28 cellular contexts compared by ENCODE assay signal in the genomic region with DNA sequence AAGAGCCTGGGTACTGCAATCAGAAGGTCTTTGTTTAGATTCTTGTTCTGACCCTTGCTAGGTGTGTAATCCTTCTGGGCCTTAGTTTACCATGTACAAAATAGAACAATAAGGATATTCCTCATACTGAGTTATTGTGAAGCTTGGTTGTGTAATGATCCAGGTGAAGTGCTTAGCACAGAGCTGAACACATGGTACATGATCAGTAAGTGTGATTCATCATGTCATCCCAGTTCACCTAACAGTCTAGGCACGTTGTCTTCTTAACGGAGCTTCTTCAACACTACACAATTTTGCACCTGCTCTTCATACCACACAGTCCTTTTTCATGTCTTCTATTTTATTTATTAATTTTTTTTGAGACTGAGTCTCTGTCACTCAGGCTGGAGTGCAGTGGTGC.
DNase-seq lines count a peak whose midpoint lies in the region; ATAC-seq, FAIRE-seq and TF ChIP-seq lines count a peak whose summit lies in the region.
"Had no signal": no experiment of that assay in that cellular context is flagged by ENCODE, and none has a peak within 500 bp of the region (broad histone marks: within the 10 kb centered on the region; RNA-seq: fewer than 3 reads in every experiment).

No MANE protein-coding gene starts in this region.

- H4K20me1 ChIP-seq in mammary epithelial cell (ENCODE audit: insufficient read depth, low read length), result no peaks in the 10 kb centered on the region
- no peaks in the 10 kb centered on the region for H4K20me1 ChIP-seq in PC-3 (ENCODE audit: low read length)
- H4K20me1 ChIP-seq: BLaER1 had no signal

- BruUV-seq in mammary epithelial cell (replicated peaks; lab: Mats Ljungman, UMichigan), result no TSS peak
- no TSS peak for BruUV-seq in PC-3 (replicated peaks; lab: Mats Ljungman, UMichigan)

- H3K27ac ChIP-seq in mammary epithelial cell (ENCODE audit: insufficient read depth, low read depth, low read length), result no peak overlapping the region
- no peak overlapping the region for H3K27ac ChIP-seq in epithelial cell of prostate
- no peak overlapping the region for H3K27ac ChIP-seq in foreskin keratinocyte
- H3K27ac ChIP-seq in vagina, result no peak overlapping the region
- no peak overlapping the region for H3K27ac ChIP-seq in PC-3 (ENCODE audit: low read length)
- H3K27ac ChIP-seq in psoas muscle, result no peak overlapping the region
- H3K27ac ChIP-seq: BLaER1 had no signal

- H3K9ac ChIP-seq in mammary epithelial cell (ENCODE audit: insufficient read depth, low read length), result no peak overlapping the region
- no peak overlapping the region for H3K9ac ChIP-seq in PC-3 (ENCODE audit: low read length)
- H3K9ac ChIP-seq: BLaER1 had no signal

- intact Hi-C loops in mammary epithelial cell (cut with micrococcal nuclease) (no loop called here), vagina (cut with DNase I) (no loop called here), PC-3 (cut with micrococcal nuclease) (no loop called here), psoas muscle (cut with DNase I) (no loop called here)

- peak; percentile 68 for FAIRE-seq in bronchial epithelial cell (lab: Jason Lieb, UNC)
- FAIRE-seq: A204.1, GM12878, GM12892, GM18507 had no signal

- dilution Hi-C loops in mammary epithelial cell (cut with HindIII; ENCODE audit: low sequenced_read_pairs), result no loop called here

- no peak overlapping the region for H3K4me3 ChIP-seq in mammary epithelial cell (replicated peaks in 1 of 3; ENCODE audit: insufficient read depth in 1 of 3, low read depth in 2 of 3, low read length in 3 of 3)
- H3K4me3 ChIP-seq in bronchial epithelial cell (ENCODE audit: low read depth, low read length), result no peak overlapping the region
- H3K4me3 ChIP-seq in vagina, result no peak overlapping the region
- no peak overlapping the region for H3K4me3 ChIP-seq in PC-3 (ENCODE audit: low read length)
- no peak overlapping the region for H3K4me3 ChIP-seq in psoas muscle
- H3K4me3 ChIP-seq: BLaER1, GM12878 had no signal

- H2AFZ ChIP-seq in mammary epithelial cell (ENCODE audit: low read depth, low read length) (no peak overlapping the region), PC-3 (ENCODE audit: low read length) (no peak overlapping the region)

- DNase-seq in mammary epithelial cell, result peak; percentile 46
- peak; percentile 65 for DNase-seq in bronchial epithelial cell (ENCODE audit: low read depth)
- peak; percentile 60 for DNase-seq in epithelial cell of prostate (ENCODE audit: low read depth, low spot score)
- DNase-seq in foreskin keratinocyte, result peak; percentile 54 to 79
- DNase-seq in activated CD4-positive, alpha-beta T cell treated with anti-CD3 and anti-CD28 coated beads for 1 hour, result no peak
- DNase-seq in vagina (ENCODE audit: extremely low spot score in 2 of 2), result no peak
- no peak for DNase-seq in PC-3
- no peak for DNase-seq in psoas muscle
- DNase-seq: 8988T; ACHN; BE2C; C1 segment of cervical spinal cord; CD4-positive, alpha-beta memory T cell; CD4-positive, CD25-positive, alpha-beta regulatory T cell; CD8-positive, alpha-beta memory T cell; COR-L47; DMS 273 treated with DMSO at 0.1 percent for 48 hours; DMS153; DMS53; DMS79; DND-41; EL; GDM1 had no signal

- no peak for TF ChIP-seq POLR2A in vagina (IDR thresholded peaks at IDR 0.05)

- H3F3A ChIP-seq in PC-3 (ENCODE audit: low read length, unreplicated experiment), result no peaks in the 10 kb centered on the region

- no peaks in the 10 kb centered on the region for H3K9me2 ChIP-seq in PC-3 (replicated peaks; ENCODE audit: low read length)

- POLR2A ChIA-PET in PC-3 (lab: Charles Lee; ENCODE audit: unreplicated experiment), result no interaction called here

- H3K4me2 ChIP-seq in mammary epithelial cell (ENCODE audit: insufficient read depth, low read depth, low read length) (no peak overlapping the region), PC-3 (ENCODE audit: low read length) (no peak overlapping the region)
- H3K4me2 ChIP-seq: BLaER1 had no signal

- WGBS in mammary epithelial cell (ENCODE audit: low coverage, missing lambda C conversion rate), result 23% methylated on average over 2 of the region's 2 CpGs
- 78 to 83% (median 80%) methylated on average over 2 of the region's 2 CpGs for WGBS in psoas muscle, 3 donors

- in situ Hi-C loops in mammary epithelial cell (cut with MboI; ENCODE audit: low sequenced_read_pairs in 2 of 2), result no loop called here

- ATAC-seq in foreskin keratinocyte, result peak; percentile 77
- ATAC-seq in PC-3, result no peak
- no peak for ATAC-seq in psoas muscle
- ATAC-seq: GM12878 had no signal

- TF ChIP-seq CTCF in mammary epithelial cell (conservative IDR thresholded peaks at IDR 0.05 in 1 of 2, IDR thresholded peaks at IDR 0.05 in 1 of 2; ENCODE audit: extremely low read depth in 1 of 2, insufficient read depth in 1 of 2, low read depth in 1 of 2, low read length in 2 of 2) (no peak), bronchial epithelial cell (IDR thresholded peaks at IDR 0.05; ENCODE audit: insufficient read depth, low read length, severe bottlenecking) (no peak), foreskin keratinocyte (conservative IDR thresholded peaks at IDR 0.05) (no peak), vagina (IDR thresholded peaks at IDR 0.05) (no peak), PC-3 (conservative IDR thresholded peaks at IDR 0.05; ENCODE audit: low read depth, low read length) (no peak), psoas muscle (IDR thresholded peaks at IDR 0.05) (no peak)

- H3K27me3 ChIP-seq in mammary epithelial cell (ENCODE audit: insufficient read depth, low read length), result no peaks in the 10 kb centered on the region
- no peaks in the 10 kb centered on the region for H3K27me3 ChIP-seq in bronchial epithelial cell (ENCODE audit: control insufficient read depth, insufficient read depth, low read length)
- H3K27me3 ChIP-seq in foreskin keratinocyte, result peaks cover 6% of the 10 kb centered on the region
- no peaks in the 10 kb centered on the region for H3K27me3 ChIP-seq in vagina
- no peaks in the 10 kb centered on the region for H3K27me3 ChIP-seq in PC-3 (ENCODE audit: low read length)
- H3K27me3 ChIP-seq in psoas muscle (ENCODE audit: insufficient read depth in 3 of 3, low read length in 2 of 3), result no peaks in the 10 kb centered on the region
- H3K27me3 ChIP-seq: BE2C, BLaER1 had no signal

- no peaks in the 10 kb centered on the region for H3K79me2 ChIP-seq in mammary epithelial cell (ENCODE audit: insufficient read depth, low read length)
- no peaks in the 10 kb centered on the region for H3K79me2 ChIP-seq in PC-3 (ENCODE audit: low read length)

- CTCF ChIA-PET in mammary epithelial cell (lab: Charles Lee; ENCODE audit: low non-redundant PET) (no interaction called here), PC-3 (lab: Charles Lee) (no interaction called here)

- H3K9me3 ChIP-seq in mammary epithelial cell (replicated peaks; ENCODE audit: insufficient read depth, low read length) (no peaks in the 10 kb centered on the region), vagina (no peaks in the 10 kb centered on the region), PC-3 (ENCODE audit: low read length) (0 out of 2 replicates have a peak, but pooled peaks cover 4% of the 10 kb centered on the region), psoas muscle (no peaks in the 10 kb centered on the region)
- H3K9me3 ChIP-seq: BE2C, BLaER1 had no signal

- no peaks in the 10 kb centered on the region for H3K36me3 ChIP-seq in mammary epithelial cell (ENCODE audit: insufficient read depth, low read length)
- H3K36me3 ChIP-seq in bronchial epithelial cell (ENCODE audit: control insufficient read depth, insufficient read depth, low read length), result no peaks in the 10 kb centered on the region
- no peaks in the 10 kb centered on the region for H3K36me3 ChIP-seq in vagina
- no peaks in the 10 kb centered on the region for H3K36me3 ChIP-seq in PC-3 (ENCODE audit: low read depth, low read length)
- H3K36me3 ChIP-seq in psoas muscle (ENCODE audit: insufficient read depth in 1 of 2, low read depth in 1 of 2), result no peaks in the 10 kb centered on the region
- H3K36me3 ChIP-seq: BE2C, BLaER1 had no signal

- H3K4me1 ChIP-seq in mammary epithelial cell (ENCODE audit: insufficient read depth, low read length) (no peaks in the 10 kb centered on the region), foreskin keratinocyte (no peaks in the 10 kb centered on the region), vagina (peaks cover 11% of the 10 kb centered on the region), PC-3 (ENCODE audit: insufficient read depth, low read length) (no peaks in the 10 kb centered on the region), psoas muscle (no peaks in the 10 kb centered on the region)
- H3K4me1 ChIP-seq: BE2C, BLaER1 had no signal

Comparison
In these comparisons a context has a peak if more than half of its experiments do, and no peak if none do; other contexts are left out.
1. DNase-seq: peak in mammary epithelial cell (single experiment), bronchial epithelial cell (single experiment), epithelial cell of prostate (single experiment) and foreskin keratinocyte (2 of 2); none in activated CD4-positive, alpha-beta T cell treated with anti-CD3 and anti-CD28 coated beads for 1 hour (single experiment), vagina (0 of 2), PC-3 (single experiment) and psoas muscle (0 of 2).